2 cellular contexts compared by ENCODE assay signal in the genomic region with DNA sequence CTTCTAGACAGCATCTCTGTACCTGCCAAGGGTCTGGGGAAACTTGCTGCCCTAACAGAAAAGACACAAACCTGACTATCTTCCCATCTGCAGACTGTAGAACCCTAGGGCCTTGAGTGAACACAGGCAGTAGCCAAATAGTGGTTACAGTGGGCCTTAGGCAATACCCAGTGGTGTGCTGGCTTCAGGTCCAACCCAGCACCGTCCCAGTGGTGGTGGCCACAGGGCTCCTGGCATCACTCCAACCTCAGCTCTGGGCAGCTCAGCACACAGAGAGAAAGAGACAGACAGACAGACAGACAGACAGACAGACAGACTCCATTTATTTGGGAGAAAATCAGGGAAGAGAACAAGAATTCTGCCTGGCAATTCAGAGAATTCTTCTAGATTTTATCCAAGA.
TF ChIP-seq lines count a peak whose summit lies in the region.

No MANE protein-coding gene starts in this region.

TF ChIP-seq in HepG2, 621 proteins besides CTCF, POLR2A, EP300 and RAD21:
- TF ChIP-seq, protein P1, sequence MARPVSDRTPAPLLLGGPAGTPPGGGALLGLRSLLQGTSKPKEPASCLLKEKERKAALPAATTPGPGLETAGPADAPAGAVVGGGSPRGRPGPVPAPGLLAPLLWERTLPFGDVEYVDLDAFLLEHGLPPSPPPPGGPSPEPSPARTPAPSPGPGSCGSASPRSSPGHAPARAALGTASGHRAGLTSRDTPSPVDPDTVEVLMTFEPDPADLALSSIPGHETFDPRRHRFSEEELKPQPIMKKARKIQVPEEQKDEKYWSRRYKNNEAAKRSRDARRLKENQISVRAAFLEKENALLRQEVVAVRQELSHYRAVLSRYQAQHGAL (CRISPR knock-in tag; IDR thresholded peaks at IDR 0.05; ENCODE audit: not compliant biosample characterization): no peak
- no peak for TF ChIP-seq ZNF460 (CRISPR knock-in tag; IDR thresholded peaks at IDR 0.05; ENCODE audit: borderline replicate concordance)
- TF ChIP-seq KLF6 (CRISPR knock-in tag; IDR thresholded peaks at IDR 0.05): no peak
- no peak for TF ChIP-seq ZNF737 (CRISPR knock-in tag; IDR thresholded peaks at IDR 0.05; ENCODE audit: borderline replicate concordance)
- no peak for TF ChIP-seq ZNF256 (CRISPR knock-in tag; conservative IDR thresholded peaks at IDR 0.05)
- TF ChIP-seq STAG1 (CRISPR knock-in tag; IDR thresholded peaks at IDR 0.05): no peak

TF ChIP-seq in endothelial cell of umbilical vein, 7 proteins besides CTCF, POLR2A, EP300 and RAD21:
- no peak for TF ChIP-seq EZH2 (IDR thresholded peaks at IDR 0.05; ENCODE audit: borderline replicate concordance, low read depth, low read length, severe bottlenecking)
- no peak for TF ChIP-seq GATA2 (IDR thresholded peaks at IDR 0.05; ENCODE audit: insufficient read depth, insufficient read length, low read depth, low read length)
- TF ChIP-seq, protein P2, sequence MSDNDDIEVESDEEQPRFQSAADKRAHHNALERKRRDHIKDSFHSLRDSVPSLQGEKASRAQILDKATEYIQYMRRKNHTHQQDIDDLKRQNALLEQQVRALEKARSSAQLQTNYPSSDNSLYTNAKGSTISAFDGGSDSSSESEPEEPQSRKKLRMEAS (IDR thresholded peaks at IDR 0.05; ENCODE audit: insufficient read depth, insufficient read length): no peak
- no peak for TF ChIP-seq POLR2AphosphoS5 (IDR thresholded peaks at IDR 0.05; ENCODE audit: insufficient read depth, low read depth, low read length)
- no peak for TF ChIP-seq JUN (IDR thresholded peaks at IDR 0.05; ENCODE audit: borderline replicate concordance, insufficient read depth, insufficient read length, low read depth)
- no peak for TF ChIP-seq FOS (IDR thresholded peaks at IDR 0.05; ENCODE audit: borderline replicate concordance, insufficient read depth, low read length)
- no peak for TF ChIP-seq MYC (IDR thresholded peaks at IDR 0.05; ENCODE audit: low read depth, low read length)
